14 cellular contexts compared by ENCODE assay signal in the genomic region with DNA sequence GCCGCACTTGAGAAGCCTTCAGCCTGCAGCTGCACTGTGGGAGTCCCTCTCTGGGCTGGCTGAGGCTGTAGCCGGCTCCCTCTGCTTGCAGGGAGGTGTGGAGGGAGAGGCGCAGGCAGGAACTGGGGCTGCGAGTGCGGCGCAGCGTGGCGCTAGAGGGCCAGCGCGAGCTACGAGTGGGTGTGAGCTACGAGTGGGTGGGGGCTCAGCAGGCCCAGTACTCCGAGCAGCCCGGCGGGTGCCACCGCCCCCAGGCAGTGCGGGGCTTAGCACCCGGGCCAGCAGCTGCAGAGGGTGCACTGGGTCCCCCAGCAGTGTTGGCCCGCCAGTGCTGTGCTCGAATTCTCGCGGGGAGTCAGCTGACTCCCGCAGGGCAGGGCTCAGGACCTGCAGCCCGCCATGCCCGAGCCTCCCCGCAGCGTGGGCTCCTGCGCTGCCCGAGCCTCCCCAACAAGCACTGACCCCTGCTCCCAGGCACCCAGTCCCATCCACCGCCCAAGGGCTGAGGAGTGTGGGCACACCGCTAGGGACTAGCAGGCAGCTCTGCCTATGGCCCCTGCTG.
A peak's percentile ranks its signal among the peaks of the same experiment; 100 is the strongest.
DNase-seq lines count a peak whose midpoint lies in the region; ATAC-seq and TF ChIP-seq lines count a peak whose summit lies in the region.
"Had no signal": no experiment of that assay in that cellular context is flagged by ENCODE, and none has a peak within 500 bp of the region (broad histone marks: within the 10 kb centered on the region; RNA-seq: fewer than 3 reads in every experiment).

No MANE protein-coding gene starts in this region.

- H3K4me2 ChIP-seq in neuronal stem cell (ENCODE audit: insufficient read depth, low read length, poor library complexity, severe bottlenecking) = no peak overlapping the region

- H2BK5ac ChIP-seq in neuronal stem cell (ENCODE audit: low read length) = no peak overlapping the region

- no peak for TF ChIP-seq EP300 in upper lobe of left lung (IDR thresholded peaks at IDR 0.05)

- H2AFZ ChIP-seq in neuronal stem cell (ENCODE audit: low read length) = no peak overlapping the region
- H2AFZ ChIP-seq: GM23248 had no signal

- H3K36me3 ChIP-seq in lower lobe of right lung (no peaks in the 10 kb centered on the region), neuronal stem cell (replicated peaks in 1 of 2; ENCODE audit: control insufficient read depth in 2 of 2, insufficient read depth in 2 of 2, low read length in 2 of 2) (no peaks in the 10 kb centered on the region), upper lobe of left lung (no peaks in the 10 kb centered on the region), gastrocnemius medialis (no peaks in the 10 kb centered on the region)
- H3K36me3 ChIP-seq: BE2C had no signal

- peak overlapping the region; percentile 83 for H3K18ac ChIP-seq in neuronal stem cell (ENCODE audit: low read length)

- H3K9ac ChIP-seq in neuronal stem cell (ENCODE audit: low read depth, low read length, poor library complexity) = peak overlapping the region; percentile 4
- H3K9ac ChIP-seq: GM23248 had no signal

- in situ Hi-C loops in gastrocnemius medialis (cut with MboI; ENCODE audit: low sequenced_read_pairs in 4 of 4) = no loop called here

- no peak overlapping the region for H3K4me3 ChIP-seq in lower lobe of right lung
- H3K4me3 ChIP-seq in neuronal stem cell (ENCODE audit: low read length in 2 of 2) = no peak overlapping the region
- no peak overlapping the region for H3K4me3 ChIP-seq in upper lobe of left lung
- H3K4me3 ChIP-seq in gastrocnemius medialis = no peak overlapping the region
- H3K4me3 ChIP-seq: GM23248 had no signal

- no peak overlapping the region for H2BK120ac ChIP-seq in neuronal stem cell (ENCODE audit: low read depth, low read length)

- H3K14ac ChIP-seq in neuronal stem cell (ENCODE audit: low read length) = no peak overlapping the region

- no peak for TF ChIP-seq POLR2A in upper lobe of left lung (IDR thresholded peaks at IDR 0.05)
- no peak for TF ChIP-seq POLR2A in gastrocnemius medialis (IDR thresholded peaks at IDR 0.05)

- H3K4me1 ChIP-seq in lower lobe of right lung (no peaks in the 10 kb centered on the region), neuronal stem cell (ENCODE audit: control insufficient read depth in 2 of 2, insufficient read depth in 1 of 2, low read depth in 1 of 2, low read length in 2 of 2) (no peaks in the 10 kb centered on the region), upper lobe of left lung (no peaks in the 10 kb centered on the region), gastrocnemius medialis (no peaks in the 10 kb centered on the region)
- H3K4me1 ChIP-seq: BE2C, Caco-2 had no signal

- H2BK15ac ChIP-seq in neuronal stem cell (ENCODE audit: low read length) = no peak overlapping the region

- no peak overlapping the region for H3K23ac ChIP-seq in neuronal stem cell (ENCODE audit: low read depth, low read length, poor library complexity)

- H4K91ac ChIP-seq in neuronal stem cell (ENCODE audit: low read depth, low read length, poor library complexity) = no peak overlapping the region

- intact Hi-C loops in lower lobe of right lung (cut with DNase I) = no loop called here
- intact Hi-C loops in gastrocnemius medialis (cut with DNase I; ENCODE audit: low total_unique reads) = no loop called here

- H2AK5ac ChIP-seq in neuronal stem cell (ENCODE audit: low read depth, low read length) = no peak overlapping the region

- TF ChIP-seq CTCF in lower lobe of right lung (IDR thresholded peaks at IDR 0.05) (no peak), upper lobe of left lung (IDR thresholded peaks at IDR 0.05) (no peak), gastrocnemius medialis (IDR thresholded peaks at IDR 0.05 in 4 of 5, conservative IDR thresholded peaks at IDR 0.05 in 1 of 5) (no peak)

- WGBS in neuronal stem cell (ENCODE audit: extremely low coverage in 2 of 2, insufficient read length in 2 of 2, insufficient replicate concordance in 1 of 2), 2 donors = no CpG with 5 or more reads among the region's 31 CpGs
- WGBS in upper lobe of left lung, 2 donors = 94 to 97% methylated on average over 11 to 31 of the region's 31 CpGs

- H2BK12ac ChIP-seq in neuronal stem cell (ENCODE audit: low read length) = no peak overlapping the region

- peaks cover 3% of the 10 kb centered on the region for H3K9me3 ChIP-seq in lower lobe of right lung
- H3K9me3 ChIP-seq in neuronal stem cell (replicated peaks in 1 of 2; ENCODE audit: control insufficient read depth in 2 of 2, insufficient read depth in 1 of 2, low read depth in 1 of 2, low read length in 2 of 2) = no peaks in the 10 kb centered on the region
- H3K9me3 ChIP-seq in upper lobe of left lung = peaks cover 0 to 14% (median 2%) of the 10 kb centered on the region in 4 donors
- H3K9me3 ChIP-seq in gastrocnemius medialis = no peaks in the 10 kb centered on the region
- H3K9me3 ChIP-seq: BE2C, Caco-2 had no signal

- H3K79me1 ChIP-seq in neuronal stem cell (ENCODE audit: low read depth, low read length) = no peaks in the 10 kb centered on the region

- no peak for DNase-seq in lower lobe of right lung
- DNase-seq in neuronal stem cell (ENCODE audit: low spot score) = no peak
- DNase-seq in upper lobe of left lung = peak in 1 of 2 donors; percentile 73
- no peak for DNase-seq in NCI-H2029 treated with DMSO at 0.1 percent for 48 hours (lab: John Stamatoyannopoulos, UW)
- DNase-seq in gastrocnemius medialis = no peak
- DNase-seq: ACHN; BE2C; C1 segment of cervical spinal cord; Caco-2; CD4-positive, CD25-positive, alpha-beta regulatory T cell; GM23248; HCEC 1CT had no signal

- no peak overlapping the region for H4K8ac ChIP-seq in neuronal stem cell (ENCODE audit: low read depth, low read length)

- H3K27ac ChIP-seq in lower lobe of right lung (no peak overlapping the region), neuronal stem cell (replicated peaks; ENCODE audit: low read length) (no peak overlapping the region), upper lobe of left lung (no peak overlapping the region), gastrocnemius medialis (no peak overlapping the region)
- H3K27ac ChIP-seq: GM23248, HL-60 had no signal

- H3K27me3 ChIP-seq in lower lobe of right lung (ENCODE audit: low read depth) (no peaks in the 10 kb centered on the region), neuronal stem cell (ENCODE audit: control insufficient read depth in 3 of 3, insufficient read depth in 3 of 3, low read depth in 1 of 3, low read length in 3 of 3) (no peaks in the 10 kb centered on the region), upper lobe of left lung (no peaks in the 10 kb centered on the region), gastrocnemius medialis (no peaks in the 10 kb centered on the region)
- H3K27me3 ChIP-seq: BE2C had no signal

- ATAC-seq in lower lobe of right lung (peak; percentile 19 to 47), upper lobe of left lung (ENCODE audit: low FRiP score in 2 of 2) (peak; percentile 35 to 69), gastrocnemius medialis (no peak), HG02885 (IDR thresholded peaks at IDR 0.05; ENCODE audit: poor library complexity, unreplicated experiment) (no peak)

- no peak overlapping the region for H3K4ac ChIP-seq in neuronal stem cell (ENCODE audit: low read length)

Comparison
In these comparisons a context has a peak if more than half of its experiments do, and no peak if none do; other contexts are left out.
1. ATAC-seq: peak in lower lobe of right lung (2 of 2) and upper lobe of left lung (2 of 2); none in gastrocnemius medialis (0 of 2) and HG02885 (single experiment).